Comparison of ENCODE assay signal across 33 cellular contexts in genomic region chr11:28704801-28705200, GRCh38.
"Had no signal": no experiment of that assay in that cellular context is flagged by ENCODE, and none has a peak within 500 bp of the region (broad histone marks: within the 10 kb centered on the region; RNA-seq: fewer than 3 reads in every experiment).

No MANE protein-coding gene starts in this region.

- H3K9me3 ChIP-seq: ascending aorta had no signal

- H3K27me3 ChIP-seq: ascending aorta, cardiac muscle cell had no signal

- H3K4me3 ChIP-seq: ascending aorta, cardiac muscle cell, PC-9 had no signal

- H3K4me1 ChIP-seq: ascending aorta had no signal

- H3K27ac Mint-ChIP-seq: activated CD4-positive, alpha-beta T cell treated with anti-CD3 and anti-CD28 coated beads, Interleukin-2, amount 10 ng/mL, durations not matched to agents 24 days and 14 days; activated CD8-positive, alpha-beta T cell treated with anti-CD3 and anti-CD28 coated beads for 36 hours; activated naive CD8-positive, alpha-beta T cell treated with anti-CD3 and anti-CD28 coated beads for 36 hours; activated T-cell treated with anti-CD3 and anti-CD28 coated beads, Interleukin-2, amount 50 U/mL, for 72 hours; activated T-helper 17 cell treated with anti-CD3 and anti-CD28 coated beads, Interleukin-2, amount 50 U/mL, for 72 hours; T-helper 1 cell treated with Interleukin-12 subunit alpha and Interleukin-12 subunit beta and Interleukin-4 antibody, amounts not matched to agents 30 μg/mL and 1 μg/mL, for 36 hours; T-helper 2 cell treated with Interferon-gamma antibody and Interleukin-4, amounts not matched to agents 5 μg/mL and 100 μg/mL, for 36 hours had no signal

- H3K4me3 Mint-ChIP-seq: activated CD4-positive, alpha-beta T cell treated with anti-CD3 and anti-CD28 coated beads, Interleukin-2, amount 10 ng/mL, durations not matched to agents 24 days and 14 days; activated CD8-positive, alpha-beta T cell treated with anti-CD3 and anti-CD28 coated beads for 36 hours; activated naive CD8-positive, alpha-beta T cell treated with anti-CD3 and anti-CD28 coated beads for 36 hours; activated T-cell treated with anti-CD3 and anti-CD28 coated beads, Interleukin-2, amount 50 U/mL, for 72 hours; activated T-helper 17 cell treated with anti-CD3 and anti-CD28 coated beads, Interleukin-2, amount 50 U/mL, for 72 hours; central memory CD8-positive, alpha-beta T cell; T-helper 1 cell treated with Interleukin-12 subunit alpha and Interleukin-12 subunit beta and Interleukin-4 antibody, amounts not matched to agents 30 μg/mL and 1 μg/mL, for 36 hours; T-helper 2 cell treated with Interferon-gamma antibody and Interleukin-4, amounts not matched to agents 5 μg/mL and 100 μg/mL, for 36 hours had no signal

- H3K27me3 Mint-ChIP-seq: activated CD4-positive, alpha-beta T cell treated with anti-CD3 and anti-CD28 coated beads, Interleukin-2, amount 10 ng/mL, durations not matched to agents 24 days and 14 days; activated CD8-positive, alpha-beta T cell treated with anti-CD3 and anti-CD28 coated beads for 36 hours; activated T-helper 17 cell treated with anti-CD3 and anti-CD28 coated beads, Interleukin-2, amount 50 U/mL, for 72 hours; central memory CD8-positive, alpha-beta T cell had no signal

- H3K9me3 Mint-ChIP-seq: activated CD4-positive, alpha-beta T cell treated with anti-CD3 and anti-CD28 coated beads, Interleukin-2, amount 10 ng/mL, durations not matched to agents 24 days and 14 days; activated T-cell treated with anti-CD3 and anti-CD28 coated beads, Interleukin-2, amount 50 U/mL, for 72 hours; T-helper 1 cell treated with Interleukin-12 subunit alpha and Interleukin-12 subunit beta and Interleukin-4 antibody, amounts not matched to agents 30 μg/mL and 1 μg/mL, for 36 hours had no signal

- H3K36me3 ChIP-seq: ascending aorta, cardiac muscle cell had no signal

- H3K4me1 Mint-ChIP-seq: activated CD4-positive, alpha-beta T cell treated with anti-CD3 and anti-CD28 coated beads, Interleukin-2, amount 10 ng/mL, durations not matched to agents 24 days and 14 days; activated naive CD8-positive, alpha-beta T cell treated with anti-CD3 and anti-CD28 coated beads for 36 hours; activated T-helper 17 cell treated with anti-CD3 and anti-CD28 coated beads, Interleukin-2, amount 50 U/mL, for 72 hours; central memory CD8-positive, alpha-beta T cell had no signal

- H2AFZ ChIP-seq: PC-9 had no signal

- FAIRE-seq: RCC 7860, TTC549 had no signal

- H3K4me2 ChIP-seq: PC-9 had no signal

- DNase-seq: activated CD4-positive, alpha-beta T cell treated with anti-CD3 and anti-CD28 coated beads, Interleukin-2, amount 10 ng/mL, durations not matched to agents 24 days and 14 days; activated CD4-positive, alpha-beta T cell treated with anti-CD3 and anti-CD28 coated beads, Interleukin-2, amount 50 U/mL, for 4 hours; activated CD8-positive, alpha-beta T cell treated with anti-CD3 and anti-CD28 coated beads for 36 hours; activated effector memory CD4-positive, alpha-beta T cell treated with anti-CD3 and anti-CD28 coated beads, Interleukin-2, amount 50 U/mL, for 16 hours; activated naive CD4-positive, alpha-beta T cell; activated naive CD4-positive, alpha-beta T cell treated with anti-CD3 and anti-CD28 coated beads, Interleukin-2, amount 50 U/mL, for 16 hours; activated naive CD8-positive, alpha-beta T cell treated with anti-CD3 and anti-CD28 coated beads for 36 hours; activated T-cell treated with anti-CD3 and anti-CD28 coated beads, Interleukin-2, amount 50 U/mL, for 1 hour; activated T-cell treated with anti-CD3 and anti-CD28 coated beads, Interleukin-2, amount 50 U/mL, for 72 hours; amygdala; KG1; MM.1S; MV-4-11; NCI-H1092; NCI-H1436 treated with DMSO at 0.1 percent for 48 hours; NCI-H1694 treated with DMSO at 0.1 percent for 48 hours; NCI-H2029; NCI-H345; NCI-H510A; NCI-H526; NCI-H748 treated with DMSO at 0.1 percent for 48 hours; NK-92 treated with Interleukin-12 subunit alpha and Interleukin-12 subunit beta, amount 100 ng/mL, for 24 hours; PC-9; Right ventricle myocardium superior had no signal

- H3K36me3 Mint-ChIP-seq: activated naive CD8-positive, alpha-beta T cell treated with anti-CD3 and anti-CD28 coated beads for 36 hours had no signal

- ATAC-seq: activated CD8-positive, alpha-beta T cell treated with anti-CD3 and anti-CD28 coated beads for 36 hours; activated T-cell treated with anti-CD3 and anti-CD28 coated beads, Interleukin-2, amount 50 U/mL, for 72 hours; activated T-helper 17 cell treated with anti-CD3 and anti-CD28 coated beads, Interleukin-2, amount 50 U/mL, for 72 hours had no signal

- H3K27ac ChIP-seq: ascending aorta, cardiac muscle cell, PC-9, RWPE1 had no signal
